Comparison of ENCODE assay signal across 8 cellular contexts in genomic region chr14:100214768-100215079, GRCh38. TPM values are rescaled to one million over a fixed set of nuclear protein-coding genes. Genes with fewer than 3 reads are reported as not detected.
DNase-seq lines count a peak whose midpoint lies in the region; ATAC-seq and TF ChIP-seq lines count a peak whose summit lies in the region.

No MANE protein-coding gene starts in this region.

- H3K36me3 ChIP-seq in left lung (no peaks in the 10 kb centered on the region), thymus (ENCODE audit: control insufficient read depth, insufficient read depth) (no peaks in the 10 kb centered on the region)

- peaks cover 3 to 21% of the 10 kb centered on the region in 2 donors for H3K4me1 ChIP-seq in left lung
- peaks cover 12% of the 10 kb centered on the region for H3K4me1 ChIP-seq in thymus (ENCODE audit: control insufficient read depth, insufficient read depth, low read length)

- peak overlapping the region; percentile 94 to 99 for H3K27ac ChIP-seq in left lung
- H3K27ac ChIP-seq in thymus (ENCODE audit: low read depth), result peak overlapping the region; percentile 95

- WGBS in thymus, result 40% methylated on average over 12 of the region's 12 CpGs

- no peaks in the 10 kb centered on the region for H3K27me3 Mint-ChIP-seq in activated T-cell treated with anti-CD3 and anti-CD28 coated beads, Interleukin-2, amount 50 U/mL, for 4 hours (ENCODE audit: low read depth)
- no peaks in the 10 kb centered on the region for H3K27me3 Mint-ChIP-seq in activated T-helper 2 cell treated with anti-CD3 and anti-CD28 coated beads, Interferon-gamma antibody, Interleukin-2, Interleukin-4, amounts not matched to agents 10 μg/mL and 5 μg/mL and 100 μg/mL, durations not matched to agents 14 hours and 24 hours and 36 hours (ENCODE audit: low read depth)

- H3K9me3 Mint-ChIP-seq in activated T-cell treated with anti-CD3 and anti-CD28 coated beads, Interleukin-2, amount 50 U/mL, for 4 hours, result no peaks in the 10 kb centered on the region
- H3K9me3 Mint-ChIP-seq in activated T-helper 2 cell treated with anti-CD3 and anti-CD28 coated beads, Interferon-gamma antibody, Interleukin-2, Interleukin-4, amounts not matched to agents 10 μg/mL and 5 μg/mL and 100 μg/mL, durations not matched to agents 14 hours and 24 hours and 36 hours, result no peaks in the 10 kb centered on the region

- no peaks in the 10 kb centered on the region for H3K36me3 Mint-ChIP-seq in activated T-cell treated with anti-CD3 and anti-CD28 coated beads, Interleukin-2, amount 50 U/mL, for 4 hours (ENCODE audit: insufficient read depth)
- no peaks in the 10 kb centered on the region for H3K36me3 Mint-ChIP-seq in activated T-helper 2 cell treated with anti-CD3 and anti-CD28 coated beads, Interferon-gamma antibody, Interleukin-2, Interleukin-4, amounts not matched to agents 10 μg/mL and 5 μg/mL and 100 μg/mL, durations not matched to agents 14 hours and 24 hours and 36 hours (ENCODE audit: low read depth)

- H3K4me1 Mint-ChIP-seq in activated T-cell treated with anti-CD3 and anti-CD28 coated beads, Interleukin-2, amount 50 U/mL, for 4 hours (ENCODE audit: low read depth), result peaks cover 16% of the 10 kb centered on the region
- peaks cover 20% of the 10 kb centered on the region for H3K4me1 Mint-ChIP-seq in activated T-helper 2 cell treated with anti-CD3 and anti-CD28 coated beads, Interferon-gamma antibody, Interleukin-2, Interleukin-4, amounts not matched to agents 10 μg/mL and 5 μg/mL and 100 μg/mL, durations not matched to agents 14 hours and 24 hours and 36 hours (ENCODE audit: low read depth)

- H3K27me3 ChIP-seq in left lung, result no peaks in the 10 kb centered on the region
- H3K27me3 ChIP-seq in thymus (ENCODE audit: control insufficient read depth, insufficient read depth), result no peaks in the 10 kb centered on the region

- TF ChIP-seq CTCF in left lung (IDR thresholded peaks at IDR 0.05), result no peak

- H3K4me3 ChIP-seq in left lung (peak overlapping the region; percentile 66 to 80), thymus (ENCODE audit: low read length) (peak overlapping the region; percentile 73)

- no peak for DNase-seq in activated T-cell treated with anti-CD3 and anti-CD28 coated beads, Interleukin-2, amount 50 U/mL, for 4 hours
- DNase-seq in activated T-cell treated with anti-CD3 and anti-CD28 coated beads, Interleukin-2, amount 50 U/mL, for 48 hours, result no peak
- no peak for DNase-seq in activated T-helper 2 cell treated with anti-CD3 and anti-CD28 coated beads, Interferon-gamma antibody, Interleukin-2, Interleukin-4, amounts not matched to agents 10 μg/mL and 5 μg/mL and 100 μg/mL, durations not matched to agents 14 hours and 24 hours and 36 hours (ENCODE audit: low spot score)
- DNase-seq in left lung (no peak), cerebellar nuclear complex (lab: John Stamatoyannopoulos, UW) (no peak), mesenteric fat pad (ENCODE audit: low spot score) (no peak), GM03348 (ENCODE audit: low spot score) (no peak)

- peak overlapping the region; percentile 82 for H3K4me3 Mint-ChIP-seq in activated T-cell treated with anti-CD3 and anti-CD28 coated beads, Interleukin-2, amount 50 U/mL, for 4 hours
- peak overlapping the region; percentile 81 for H3K4me3 Mint-ChIP-seq in activated T-helper 2 cell treated with anti-CD3 and anti-CD28 coated beads, Interferon-gamma antibody, Interleukin-2, Interleukin-4, amounts not matched to agents 10 μg/mL and 5 μg/mL and 100 μg/mL, durations not matched to agents 14 hours and 24 hours and 36 hours (ENCODE audit: low read depth)

- ATAC-seq in activated T-cell treated with anti-CD3 and anti-CD28 coated beads, Interleukin-2, amount 50 U/mL, for 4 hours, result no peak
- no peak for ATAC-seq in left lung

- no peaks in the 10 kb centered on the region for H3K9me3 ChIP-seq in left lung
- no peaks in the 10 kb centered on the region for H3K9me3 ChIP-seq in thymus (ENCODE audit: control insufficient read depth)

- H3K27ac Mint-ChIP-seq in activated T-helper 2 cell treated with anti-CD3 and anti-CD28 coated beads, Interferon-gamma antibody, Interleukin-2, Interleukin-4, amounts not matched to agents 10 μg/mL and 5 μg/mL and 100 μg/mL, durations not matched to agents 14 hours and 24 hours and 36 hours, result peak overlapping the region; percentile 83

- intact Hi-C loops in activated T-helper 2 cell treated with anti-CD3 and anti-CD28 coated beads, Interferon-gamma antibody, Interleukin-2, Interleukin-4, amounts not matched to agents 10 μg/mL and 5 μg/mL and 100 μg/mL, durations not matched to agents 14 hours and 24 hours and 36 hours (cut with micrococcal nuclease), result loop anchor here (1.0 kb wide), 3 partner anchors 9 to 24 kb away; no protein-coding TSS in a partner anchor
- intact Hi-C loops in left lung (cut with DNase I), result no loop called here

RNA-seq across cellular contexts. Expression of gene YY1, which starts 24.2 kb away (rescaled TPM):
- total RNA-seq in activated T-cell treated with anti-CD3 and anti-CD28 coated beads, Interleukin-2, amount 50 U/mL, for 4 hours, result 10 to 100 TPM; 81.3 to 90.1 (median 88.3) TPM
- total RNA-seq in activated T-helper 2 cell treated with anti-CD3 and anti-CD28 coated beads, Interferon-gamma antibody, Interleukin-2, Interleukin-4, amounts not matched to agents 10 μg/mL and 5 μg/mL and 100 μg/mL, durations not matched to agents 14 hours and 24 hours and 36 hours, result 105 TPM in 2 replicates
- total RNA-seq in left lung (10 to 100 TPM; 57.4 to 59.0 TPM), mesenteric fat pad (61.3 TPM)
- polyA plus RNA-seq in thymus, result 72.3 TPM

RNA-seq across cellular contexts. Expression of gene DEGS2, which starts 55.3 kb away (rescaled TPM):
- total RNA-seq in activated T-cell treated with anti-CD3 and anti-CD28 coated beads, Interleukin-2, amount 50 U/mL, for 4 hours, result under 1 TPM; 0.19 to 0.40 (median 0.40) TPM
- 0.16 and 0.41 TPM in 2 replicates for total RNA-seq in activated T-helper 2 cell treated with anti-CD3 and anti-CD28 coated beads, Interferon-gamma antibody, Interleukin-2, Interleukin-4, amounts not matched to agents 10 μg/mL and 5 μg/mL and 100 μg/mL, durations not matched to agents 14 hours and 24 hours and 36 hours
- total RNA-seq in left lung (1 to 10 TPM; 2.0 to 7.6 TPM), mesenteric fat pad (0.45 TPM)
- polyA plus RNA-seq in thymus, result 2.1 TPM
